ENCODE assay signal across 8 cellular contexts in the genomic region with DNA sequence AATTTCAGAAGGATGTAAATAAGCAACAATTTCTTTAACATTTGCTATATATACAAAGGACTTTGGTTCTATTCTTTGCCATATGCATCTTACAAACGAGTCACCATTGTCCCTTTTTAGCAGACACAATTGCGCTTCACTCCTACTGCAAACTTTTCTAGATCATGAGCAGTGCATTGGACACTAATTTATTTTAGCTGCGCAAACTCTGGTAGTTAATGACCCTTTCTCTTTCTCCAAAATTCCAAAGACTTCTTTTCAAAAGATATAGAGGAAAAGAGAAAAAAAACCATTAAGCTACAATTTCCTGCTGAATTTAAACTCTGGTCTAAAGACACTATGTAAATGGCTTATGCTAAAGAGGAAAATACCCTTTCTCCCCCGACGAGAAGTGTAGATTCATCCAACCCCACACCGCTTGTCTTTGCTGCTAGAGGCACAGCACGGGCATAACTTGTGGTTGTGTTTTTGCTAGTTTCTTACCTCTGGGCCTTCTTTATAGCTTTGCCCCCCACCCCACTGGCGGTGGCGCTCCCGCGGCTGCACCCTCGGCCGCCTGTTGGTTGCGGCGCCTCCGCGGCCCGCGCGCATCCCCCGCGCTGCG.
DNase-seq lines count a peak whose midpoint lies in the region; ATAC-seq and TF ChIP-seq lines count a peak whose summit lies in the region.

No MANE protein-coding gene starts in this region.

- CTCF ChIA-PET in activated CD4-positive, alpha-beta T cell treated with anti-CD3 and anti-CD28 coated beads, Interleukin-2, amount 10 ng/mL, durations not matched to agents 7 days and 5 days (lab: Charles Lee), result interaction anchor here (0.8 to 1.4 kb wide), 4 partner anchors 11 to 483 kb away, joined by 3 to 4 read pairs (median 3); no protein-coding TSS in a partner anchor

- H3K9me3 Mint-ChIP-seq in activated CD4-positive, alpha-beta T cell treated with anti-CD3 and anti-CD28 coated beads, Interleukin-2, amount 10 ng/mL, durations not matched to agents 7 days and 5 days, result no peaks in the 10 kb centered on the region

- no peaks in the 10 kb centered on the region for H3K27me3 ChIP-seq in WERI-Rb-1 (ENCODE audit: insufficient read depth, low read depth, severe bottlenecking)
- H3K27me3 ChIP-seq in lung (ENCODE audit: control insufficient read depth, insufficient read depth), result no peaks in the 10 kb centered on the region
- peaks cover 76% of the 10 kb centered on the region for H3K27me3 ChIP-seq in BE2C

- in situ Hi-C loops in GM13977 (cut with MboI; ENCODE audit: low pct_unique_long_range_greater_than_20kb, low sequenced_read_pairs, unreplicated experiment), result loop anchor here (10.0 kb wide), 2 partner anchors 129 to 299 kb away; no protein-coding TSS in a partner anchor

- no peak overlapping the region for H3K27ac Mint-ChIP-seq in activated CD4-positive, alpha-beta T cell treated with anti-CD3 and anti-CD28 coated beads, Interleukin-2, amount 10 ng/mL, durations not matched to agents 7 days and 5 days

- H3K9me3 ChIP-seq in WERI-Rb-1 (ENCODE audit: severe bottlenecking) (no peaks in the 10 kb centered on the region), lung (ENCODE audit: control insufficient read depth in 2 of 2, insufficient read depth in 1 of 2, low read length in 1 of 2) (no peaks in the 10 kb centered on the region), BE2C (peaks cover 3% of the 10 kb centered on the region; the same call in 1 of the 2 replicates)

- H3K4me3 ChIP-seq in WERI-Rb-1 (ENCODE audit: low read depth, low read length), result peak overlapping the region; percentile 96
- H3K4me3 ChIP-seq in lung, result peak overlapping the region; percentile 56
- no peak overlapping the region for H3K4me3 ChIP-seq in BE2C (ENCODE audit: low read depth, low read length)

- ATAC-seq in HG03159 (IDR thresholded peaks at IDR 0.05; ENCODE audit: unreplicated experiment), result peak; percentile 17
- no peak for ATAC-seq in lung (ENCODE audit: insufficient read depth, low FRiP score)

- peaks cover 14% of the 10 kb centered on the region for H3K36me3 Mint-ChIP-seq in activated CD4-positive, alpha-beta T cell treated with anti-CD3 and anti-CD28 coated beads, Interleukin-2, amount 10 ng/mL, durations not matched to agents 7 days and 5 days (ENCODE audit: low read depth)

- no peaks in the 10 kb centered on the region for H3K36me3 ChIP-seq in WERI-Rb-1
- no peaks in the 10 kb centered on the region for H3K36me3 ChIP-seq in lung (ENCODE audit: control insufficient read depth in 2 of 2, insufficient read depth in 2 of 2, low read length in 2 of 2)
- H3K36me3 ChIP-seq in BE2C, result no peaks in the 10 kb centered on the region

- WGBS in lung, 2 donors, result 8 to 11% methylated on average over 23 of the region's 23 CpGs

- H3K4me1 ChIP-seq in lung (ENCODE audit: control insufficient read depth in 2 of 2, insufficient read depth in 2 of 2, low read length in 2 of 2), result peaks cover 0 to 7% of the 10 kb centered on the region in 2 donors
- no peaks in the 10 kb centered on the region for H3K4me1 ChIP-seq in BE2C

- peaks cover 10% of the 10 kb centered on the region for H3K4me1 Mint-ChIP-seq in activated CD4-positive, alpha-beta T cell treated with anti-CD3 and anti-CD28 coated beads, Interleukin-2, amount 10 ng/mL, durations not matched to agents 7 days and 5 days

- no peak for DNase-seq in activated CD4-positive, alpha-beta T cell treated with anti-CD3 and anti-CD28 coated beads, Interleukin-2, amount 10 ng/mL, durations not matched to agents 7 days and 5 days
- no peak for DNase-seq in activated CD4-positive, alpha-beta T cell treated with anti-CD3 and anti-CD28 coated beads for 1 hour
- DNase-seq in WERI-Rb-1, result no peak
- DNase-seq in lung (ENCODE audit: low spot score), result no peak
- no peak for DNase-seq in GM13977 (ENCODE audit: low spot score)
- DNase-seq in NCI-H1436 (lab: John Stamatoyannopoulos, UW), result no peak
- DNase-seq in BE2C, result no peak

- POLR2A ChIA-PET in activated CD4-positive, alpha-beta T cell treated with anti-CD3 and anti-CD28 coated beads, Interleukin-2, amount 10 ng/mL, durations not matched to agents 7 days and 5 days (lab: Charles Lee), result no interaction called here

- TF ChIP-seq CTCF in WERI-Rb-1 (IDR thresholded peaks at IDR 0.05; ENCODE audit: low read depth, low read length) (no peak), lung (IDR thresholded peaks at IDR 0.05; ENCODE audit: control extremely low read depth, extremely low read depth) (no peak), GM13977 (IDR thresholded peaks at IDR 0.05; ENCODE audit: extremely low read depth, insufficient read depth, missing control alignments) (no peak), BE2C (IDR thresholded peaks at IDR 0.05; ENCODE audit: low read depth, low read length) (no peak)

- peaks cover 25% of the 10 kb centered on the region for H3K27me3 Mint-ChIP-seq in activated CD4-positive, alpha-beta T cell treated with anti-CD3 and anti-CD28 coated beads, Interleukin-2, amount 10 ng/mL, durations not matched to agents 7 days and 5 days

- peak overlapping the region; percentile 69 for H3K4me3 Mint-ChIP-seq in activated CD4-positive, alpha-beta T cell treated with anti-CD3 and anti-CD28 coated beads, Interleukin-2, amount 10 ng/mL, durations not matched to agents 7 days and 5 days

- H3K27ac ChIP-seq in WERI-Rb-1 (peak overlapping the region; percentile 99), lung (ENCODE audit: low read depth in 1 of 2, low read length in 1 of 2) (peak overlapping the region in 1 of 2 donors; percentile 82)
